ENCODE assay signal across 13 cellular contexts in genomic region chr1:201457508-201457960, GRCh38. TPM values are rescaled to one million over a fixed set of nuclear protein-coding genes. Genes with fewer than 3 reads are reported as not detected.
DNase-seq lines count a peak whose midpoint lies in the region; ATAC-seq and TF ChIP-seq lines count a peak whose summit lies in the region.
"Had no signal": no experiment of that assay in that cellular context is flagged by ENCODE, and none has a peak within 500 bp of the region (broad histone marks: within the 10 kb centered on the region; RNA-seq: fewer than 3 reads in every experiment).

No MANE protein-coding gene starts in this region.

- H2AK5ac ChIP-seq in mesenchymal stem cell (ENCODE audit: low read length, severe bottlenecking) = peak overlapping the region; percentile 33

- no peak for DNase-seq in heart right ventricle
- no peak for DNase-seq in cardiac septum (ENCODE audit: low spot score)
- DNase-seq in breast epithelium (ENCODE audit: low spot score in 2 of 2) = no peak
- peak; percentile 54 for DNase-seq in mesenchymal stem cell
- no peak for DNase-seq in vagina (ENCODE audit: extremely low spot score in 2 of 2)
- no peak for DNase-seq in NCI-H2081 treated with DMSO at 0.1 percent for 48 hours (lab: John Stamatoyannopoulos, UW)
- DNase-seq in NCI-H82 (lab: John Stamatoyannopoulos, UW) = no peak
- no peak for DNase-seq in DMS153 treated with DMSO at 0.1 percent for 48 hours (lab: John Stamatoyannopoulos, UW; ENCODE audit: unreplicated experiment)
- DNase-seq: activated CD8-positive, alpha-beta memory T cell treated with anti-CD3 and anti-CD28 coated beads, Interleukin-2, amount 50 U/mL, for 48 hours; erythroblast; NCI-H2081 had no signal

- H3K4me3 ChIP-seq in heart right ventricle (no peak overlapping the region), breast epithelium (no peak overlapping the region), mesenchymal stem cell (ENCODE audit: insufficient read depth in 1 of 2, low read depth in 1 of 2, low read length in 2 of 2) (peak overlapping the region in 1 of 2 experiments; percentile 63), vagina (no peak overlapping the region)

- peak overlapping the region in 1 of 2 experiments; percentile 64 for H3K4ac ChIP-seq in mesenchymal stem cell (ENCODE audit: low read depth in 1 of 2, low read length in 2 of 2)

- no peaks in the 10 kb centered on the region for H3K27me3 ChIP-seq in heart right ventricle
- H3K27me3 ChIP-seq in breast epithelium = no peaks in the 10 kb centered on the region
- H3K27me3 ChIP-seq in mesenchymal stem cell (ENCODE audit: control insufficient read depth in 1 of 2, insufficient read depth in 1 of 2, low read length in 2 of 2) = no peaks in the 10 kb centered on the region
- H3K27me3 ChIP-seq in vagina = no peaks in the 10 kb centered on the region

- H3K9ac ChIP-seq in mesenchymal stem cell (ENCODE audit: low read length) = peak overlapping the region; percentile 82

- H3K4me2 ChIP-seq in mesenchymal stem cell (ENCODE audit: low read length, poor library complexity, severe bottlenecking) = no peak overlapping the region

- H2BK5ac ChIP-seq in mesenchymal stem cell (ENCODE audit: low read depth, low read length, poor library complexity, severe bottlenecking) = no peak overlapping the region

- no peak overlapping the region for H2AFZ ChIP-seq in mesenchymal stem cell (ENCODE audit: low read depth, low read length)

- H3K23ac ChIP-seq in mesenchymal stem cell (ENCODE audit: low read length in 2 of 2) = no peak overlapping the region

- peaks cover 3 to 57% (median 42%) of the 10 kb centered on the region in 9 donors for H3K4me1 ChIP-seq in heart right ventricle
- H3K4me1 ChIP-seq in breast epithelium = peaks cover 8 to 23% of the 10 kb centered on the region in 2 donors
- H3K4me1 ChIP-seq in mesenchymal stem cell (ENCODE audit: control insufficient read depth, insufficient read depth, low read depth, low read length) = peaks cover 46% of the 10 kb centered on the region
- peaks cover 60% of the 10 kb centered on the region for H3K4me1 ChIP-seq in vagina

- 60 to 62% methylated on average over 4 of the region's 4 CpGs for WGBS in heart right ventricle, 2 donors
- 55% methylated on average over 3 of the region's 4 CpGs for WGBS in mesenchymal stem cell

- intact Hi-C loops in heart right ventricle (cut with DNase I) = no loop called here
- intact Hi-C loops in cardiac septum (cut with DNase I) = no loop called here
- intact Hi-C loops in breast epithelium (cut with DNase I; ENCODE audit: low total_unique reads) = no loop called here
- intact Hi-C loops in vagina (cut with DNase I) = no loop called here

- H3K27ac ChIP-seq in heart right ventricle = peak overlapping the region in 8 of 10 donors; percentile 31 to 81 (median 66)
- H3K27ac ChIP-seq in breast epithelium = peak overlapping the region; percentile 80 to 87
- peak overlapping the region; percentile 89 for H3K27ac ChIP-seq in mesenchymal stem cell (ENCODE audit: low read length, poor library complexity, severe bottlenecking)
- H3K27ac ChIP-seq in vagina = peak overlapping the region; percentile 74

- no peak for TF ChIP-seq CTCF in heart right ventricle (IDR thresholded peaks at IDR 0.05)
- no peak for TF ChIP-seq CTCF in breast epithelium (IDR thresholded peaks at IDR 0.05)
- TF ChIP-seq CTCF in vagina (IDR thresholded peaks at IDR 0.05) = no peak

- peak overlapping the region in 1 of 2 experiments; percentile 84 for H3K14ac ChIP-seq in mesenchymal stem cell (ENCODE audit: low read length in 2 of 2)

- H3K18ac ChIP-seq in mesenchymal stem cell (ENCODE audit: low read depth in 1 of 2, low read length in 2 of 2) = peak overlapping the region; percentile 78 to 89

- peak overlapping the region; percentile 15 for H4K91ac ChIP-seq in mesenchymal stem cell (ENCODE audit: low read length)

- no peak for TF ChIP-seq POLR2A in breast epithelium (IDR thresholded peaks at IDR 0.05)
- no peak for TF ChIP-seq POLR2A in vagina (IDR thresholded peaks at IDR 0.05)

- peak overlapping the region; percentile 14 to 76 for H2BK12ac ChIP-seq in mesenchymal stem cell (ENCODE audit: low read length in 2 of 2)

- no peak for ATAC-seq in heart right ventricle

- H2BK120ac ChIP-seq in mesenchymal stem cell (ENCODE audit: low read depth, low read length) = peak overlapping the region; percentile 67

- H3K79me1 ChIP-seq in mesenchymal stem cell (replicated peaks; ENCODE audit: low read length, poor library complexity, severe bottlenecking) = no peaks in the 10 kb centered on the region

- H2BK15ac ChIP-seq in mesenchymal stem cell (ENCODE audit: low read depth, poor library complexity, severe bottlenecking) = peak overlapping the region; percentile 60

- H4K8ac ChIP-seq in mesenchymal stem cell (ENCODE audit: low read length) = no peak overlapping the region

- H3K9me3 ChIP-seq in heart right ventricle (peaks cover 0 to 3% (median 0%) of the 10 kb centered on the region in 11 donors), breast epithelium (no peaks in the 10 kb centered on the region), mesenchymal stem cell (ENCODE audit: control insufficient read depth, low read length) (no peaks in the 10 kb centered on the region), vagina (no peaks in the 10 kb centered on the region)

- no peaks in the 10 kb centered on the region for H3K36me3 ChIP-seq in heart right ventricle
- no peaks in the 10 kb centered on the region for H3K36me3 ChIP-seq in breast epithelium
- H3K36me3 ChIP-seq in mesenchymal stem cell (ENCODE audit: control insufficient read depth in 1 of 2, insufficient read depth in 2 of 2, low read depth in 1 of 2, low read length in 2 of 2) = no peaks in the 10 kb centered on the region
- H3K36me3 ChIP-seq in vagina = no peaks in the 10 kb centered on the region

RNA-seq across cellular contexts. Expression of gene PHLDA3, which starts 11.5 kb away (rescaled TPM):
- total RNA-seq in heart right ventricle (10 to 100 TPM; 14.4 to 40.0 (median 23.6) TPM), cardiac septum (44.6 TPM), breast epithelium (100 to 1,000 TPM in 1 of 3 donors, 10 to 100 TPM in 2; 65.7 to 116 (median 92.7) TPM), vagina (80.5 TPM)
- polyA plus RNA-seq in heart right ventricle = 10 to 100 TPM; 20.8 to 35.6 TPM
- 42.7 TPM for polyA plus RNA-seq in mesenchymal stem cell (2013, experiment 1 of 2)
- 42.7 TPM for polyA plus RNA-seq in mesenchymal stem cell (2013, experiment 2 of 2)
- total RNA-seq: OCI-LY7 had no signal

RNA-seq across cellular contexts. Expression of gene TNNI1, which starts 36.0 kb away (rescaled TPM):
- total RNA-seq in heart right ventricle (100 to 1,000 TPM in 1 of 10 donors, 10 to 100 TPM in 7, 1 to 10 TPM in 2; 1.2 to 166 (median 26.1) TPM), cardiac septum (35.5 TPM), breast epithelium (under 1 TPM in 2 of 3 donors, not detected in 1; 0.15 to 0.66 TPM), vagina (not detected)
- 10 to 100 TPM; 20.8 to 48.0 TPM for polyA plus RNA-seq in heart right ventricle
- not detected for polyA plus RNA-seq in mesenchymal stem cell (2013, experiment 1 of 2)
- polyA plus RNA-seq in mesenchymal stem cell (2013, experiment 2 of 2) = not detected
- total RNA-seq: aorta had no signal

RNA-seq across cellular contexts. Expression of gene CSRP1, which starts 49.4 kb away (rescaled TPM):
- 100 to 1,000 TPM in 1 of 10 donors, 10 to 100 TPM in 9; 48.1 to 103 (median 58.9) TPM for total RNA-seq in heart right ventricle
- 100 to 1,000 TPM in 1 of 2 donors, 10 to 100 TPM in 1; 74.5 to 104 TPM for polyA plus RNA-seq in heart right ventricle
- total RNA-seq in cardiac septum = 71.7 TPM
- total RNA-seq in breast epithelium = 1,000 to 10,000 TPM in 1 of 3 donors, 100 to 1,000 TPM in 2; 186 to 1,491 (median 767) TPM
- polyA plus RNA-seq in mesenchymal stem cell (2013, experiment 1 of 2) = 86.6 TPM
- 85.7 TPM for polyA plus RNA-seq in mesenchymal stem cell (2013, experiment 2 of 2)
- 729 TPM for total RNA-seq in vagina

RNA-seq across cellular contexts. Expression of gene LAD1, which starts 58.4 kb away (rescaled TPM):
- 10 to 100 TPM in 1 of 10 donors, 1 to 10 TPM in 8, under 1 TPM in 1; 0.85 to 12.9 (median 2.9) TPM for total RNA-seq in heart right ventricle
- polyA plus RNA-seq in heart right ventricle = 10 to 100 TPM in 1 of 2 donors, 1 to 10 TPM in 1; 2.6 to 42.2 TPM
- total RNA-seq in cardiac septum = 12.4 TPM
- 10 to 100 TPM in 2 of 3 donors, not detected in 1; 13.1 to 18.0 TPM for total RNA-seq in breast epithelium
- not detected for polyA plus RNA-seq in mesenchymal stem cell (2013, experiment 1 of 2)
- not detected for polyA plus RNA-seq in mesenchymal stem cell (2013, experiment 2 of 2)
- total RNA-seq in vagina = 91.8 TPM
- total RNA-seq: OCI-LY7 had no signal
